19 cellular contexts compared by ENCODE assay signal in the genomic region with DNA sequence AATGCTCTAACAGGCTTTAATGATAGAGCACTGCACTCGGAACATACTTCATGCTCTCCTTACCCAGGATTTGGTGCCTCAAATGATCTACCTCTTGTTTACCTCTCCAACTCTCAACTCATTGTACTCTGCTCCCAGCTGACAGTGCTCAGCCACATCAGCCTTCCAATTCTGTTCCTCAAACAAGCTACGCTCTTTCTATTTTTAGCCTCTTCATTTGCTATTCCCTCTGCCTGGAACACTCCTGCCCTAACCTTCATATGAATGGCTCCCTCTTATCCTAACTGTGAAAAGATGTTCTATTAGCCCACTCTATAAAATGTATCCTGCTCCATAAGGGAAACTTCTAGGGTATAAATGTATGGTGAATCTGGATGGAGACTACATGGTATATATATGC. TPM values are rescaled to one million over a fixed set of nuclear protein-coding genes. Genes with fewer than 3 reads are reported as not detected.
DNase-seq lines count a peak whose midpoint lies in the region; ATAC-seq, FAIRE-seq and TF ChIP-seq lines count a peak whose summit lies in the region.
"Had no signal": no experiment of that assay in that cellular context is flagged by ENCODE, and none has a peak within 500 bp of the region (broad histone marks: within the 10 kb centered on the region; RNA-seq: fewer than 3 reads in every experiment).

No MANE protein-coding gene starts in this region.

- no peaks in the 10 kb centered on the region for H3K27me3 ChIP-seq in right atrium auricular region

- H3K4me3 ChIP-seq in right atrium auricular region, result no peak overlapping the region
- no peak overlapping the region for H3K4me3 ChIP-seq in OCI-LY7 (ENCODE audit: low read depth, low read length, poor library complexity, severe bottlenecking)
- H3K4me3 ChIP-seq: A549, GM23248 had no signal

- no TSS peak for BruUV-seq in OCI-LY7 (replicated peaks; lab: Mats Ljungman, UMichigan)

- no peaks in the 10 kb centered on the region for H4K20me1 ChIP-seq in OCI-LY7 (ENCODE audit: insufficient read depth, low read length)

- POLR2A ChIA-PET in OCI-LY7 (lab: Charles Lee), result interaction anchor here (0.5 to 0.6 kb wide), 2 partner anchors 795 to 1253 kb away, joined by 3 to 6 read pairs; no protein-coding TSS in a partner anchor

- no peaks in the 10 kb centered on the region for H3K79me2 ChIP-seq in OCI-LY7 (ENCODE audit: insufficient read depth, low read depth, low read length)

- ATAC-seq in Right ventricle myocardium inferior, result peak; percentile 54
- ATAC-seq: A549 had no signal

- DNase-seq in DMS153 (lab: John Stamatoyannopoulos, UW) (peak; percentile 49), DMS153 treated with DMSO at 0.1 percent for 48 hours (lab: John Stamatoyannopoulos, UW; ENCODE audit: unreplicated experiment) (no peak), NCI-H345 (lab: John Stamatoyannopoulos, UW) (peak; percentile 2), NCI-H345 treated with DMSO at 0.1 percent for 48 hours (lab: John Stamatoyannopoulos, UW; ENCODE audit: unreplicated experiment) (no peak), Right ventricle myocardium inferior (ENCODE audit: missing footprints) (no peak), right atrium auricular region (ENCODE audit: low spot score) (no peak), GM12891 (ENCODE audit: insufficient read length, low spot score) (no peak), OCI-LY7 (ENCODE audit: low spot score) (no peak)
- DNase-seq: AML-193; Caco-2; CD4-positive, alpha-beta T cell; DMS79 treated with DMSO at 0.1 percent for 48 hours; GF-D8; GM23248; HCEC 1CT had no signal

- H3K27ac ChIP-seq in right atrium auricular region (no peak overlapping the region), OCI-LY7 (ENCODE audit: low read depth, low read length, poor library complexity, severe bottlenecking) (no peak overlapping the region)
- H3K27ac ChIP-seq: 22Rv1, A549, C4-2B, GM23248 had no signal

- no peak for TF ChIP-seq POLR2A in GM12891 (IDR thresholded peaks at IDR 0.05; ENCODE audit: low read depth, low read length)

- H3K9me2 ChIP-seq in OCI-LY7 (ENCODE audit: insufficient read depth, low read length), result no peaks in the 10 kb centered on the region

- no peak overlapping the region for H3K4me2 ChIP-seq in OCI-LY7 (ENCODE audit: low read length)
- H3K4me2 ChIP-seq: A549 had no signal

- no peaks in the 10 kb centered on the region for H3K36me3 ChIP-seq in right atrium auricular region
- no peaks in the 10 kb centered on the region; the same call in 1 of the 2 replicates for H3K36me3 ChIP-seq in OCI-LY7 (ENCODE audit: insufficient read depth, low read length)

- TF ChIP-seq CTCF in right atrium auricular region (IDR thresholded peaks at IDR 0.05) (no peak), OCI-LY7 (conservative IDR thresholded peaks at IDR 0.05; ENCODE audit: low read length) (no peak)

- peak; percentile 5 for FAIRE-seq in GM12891 (lab: Jason Lieb, UNC)
- FAIRE-seq: A549, H54 had no signal

- CTCF ChIA-PET in OCI-LY7 (lab: Charles Lee; ENCODE audit: unreplicated experiment), result no interaction called here

- intact Hi-C loops in Right ventricle myocardium inferior (cut with DNase I), result no loop called here
- intact Hi-C loops in OCI-LY7 (cut with micrococcal nuclease; ENCODE audit: unreplicated experiment), result no loop called here

- no peak overlapping the region for H2AFZ ChIP-seq in OCI-LY7 (ENCODE audit: low read length)
- H2AFZ ChIP-seq: GM23248 had no signal

- H3K4me1 ChIP-seq in right atrium auricular region (no peaks in the 10 kb centered on the region), OCI-LY7 (ENCODE audit: insufficient read depth, low read length, poor library complexity, severe bottlenecking) (no peaks in the 10 kb centered on the region)
- H3K4me1 ChIP-seq: A549, Caco-2 had no signal

- no peaks in the 10 kb centered on the region for H3K9me3 ChIP-seq in right atrium auricular region
- no peaks in the 10 kb centered on the region for H3K9me3 ChIP-seq in OCI-LY7 (ENCODE audit: low read length)
- H3K9me3 ChIP-seq: A549, Caco-2 had no signal

TF ChIP-seq in GM12891, 5 proteins besides CTCF, POLR2A, EP300 and RAD21:
- TF ChIP-seq POU2F2 (IDR thresholded peaks at IDR 0.05; ENCODE audit: low read depth, low read length) (no peak), TAF1 (IDR thresholded peaks at IDR 0.05; ENCODE audit: low read depth, low read length) (no peak), SPI1 (IDR thresholded peaks at IDR 0.05; ENCODE audit: low read depth, low read length) (no peak), POLR2AphosphoS5 (IDR thresholded peaks at IDR 0.05; ENCODE audit: low read depth, low read length) (no peak), PAX5 (IDR thresholded peaks at IDR 0.05; ENCODE audit: insufficient read depth, low read length, severe bottlenecking) (no peak)

RNA-seq across cellular contexts. Expression of a gene that starts 42.5 kb away (rescaled TPM):
- total RNA-seq in Right ventricle myocardium inferior, result 21.0 TPM
- total RNA-seq in right atrium auricular region, result 10 to 100 TPM; 10.8 to 16.8 TPM
- 6.4 TPM for polyA plus RNA-seq in GM12891 (2012; ENCODE audit: low read depth, missing spikeins)
- 9.9 and 10.9 TPM in 2 replicates for total RNA-seq in OCI-LY7 (2014; rRNA removed; shearing (Covaris generic))
- 21.6 and 23.7 TPM in 2 replicates for total RNA-seq in OCI-LY7 (2022)

RNA-seq across cellular contexts. Expression of a gene that starts 42.7 kb away (rescaled TPM):
- total RNA-seq in Right ventricle myocardium inferior (11.1 TPM), right atrium auricular region (10 to 100 TPM; 11.1 to 16.7 TPM), OCI-LY7 (2022) (21.2 and 21.9 TPM in 2 replicates)
- 6.9 TPM for polyA plus RNA-seq in GM12891 (2012; ENCODE audit: low read depth, missing spikeins)
- 12.3 and 23.1 TPM in 2 replicates for total RNA-seq in OCI-LY7 (2014; rRNA removed; shearing (Covaris generic))

Comparison
In these comparisons a context has a peak if more than half of its experiments do, and no peak if none do; other contexts are left out.
1. DNase-seq: peak in DMS153 (single experiment) and NCI-H345 (single experiment); none in DMS153 treated with DMSO at 0.1 percent for 48 hours (single experiment), NCI-H345 treated with DMSO at 0.1 percent for 48 hours (single experiment), Right ventricle myocardium inferior (single experiment), right atrium auricular region (single experiment), GM12891 (single experiment) and OCI-LY7 (single experiment).